ENCODE assay signal across 2 cellular contexts in the genomic region with DNA sequence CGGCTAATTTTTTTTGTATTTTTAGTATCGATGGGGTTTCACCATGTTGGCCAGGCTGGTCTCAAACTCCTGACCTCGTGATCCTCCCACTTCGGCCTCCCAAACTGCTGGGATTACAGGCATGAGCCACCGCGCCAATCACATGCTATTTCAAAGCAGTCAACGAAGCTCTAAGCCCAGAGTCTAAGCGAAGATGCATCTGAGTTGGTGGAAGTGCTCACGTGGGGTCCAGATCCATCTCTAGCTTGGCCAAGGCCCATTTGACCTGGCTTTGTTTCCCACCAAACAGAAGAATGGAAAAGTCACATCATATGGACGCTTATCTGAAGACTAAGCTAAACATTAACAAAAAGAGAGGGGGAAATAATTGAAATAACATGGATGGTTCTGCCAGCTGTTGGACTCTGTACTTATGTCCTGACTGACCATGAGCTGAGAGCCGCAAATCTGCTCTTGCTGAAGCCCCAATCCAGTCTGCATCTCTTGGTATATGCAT.
A peak's percentile ranks its signal among the peaks of the same experiment; 100 is the strongest.
TF ChIP-seq lines count a peak whose summit lies in the region.

No MANE protein-coding gene starts in this region.

TF ChIP-seq in IMR-90, 13 proteins besides CTCF, POLR2A, EP300 and RAD21:
- TF ChIP-seq USF2 (IDR thresholded peaks at IDR 0.05; ENCODE audit: low read depth, low read length) (no peak), RCOR1 (IDR thresholded peaks at IDR 0.05; ENCODE audit: insufficient replicate concordance, low read length) (no peak), CHD1 (IDR thresholded peaks at IDR 0.05; ENCODE audit: low read depth, low read length) (no peak), MXI1 (IDR thresholded peaks at IDR 0.05; ENCODE audit: borderline replicate concordance, low read depth, low read length) (no peak), RFX5 (IDR thresholded peaks at IDR 0.05; ENCODE audit: low read depth, low read length) (no peak), SMC3 (IDR thresholded peaks at IDR 0.05; ENCODE audit: low read depth, low read length) (no peak), NFE2L2 (IDR thresholded peaks at IDR 0.05; ENCODE audit: low read depth, low read length) (no peak), MAZ (IDR thresholded peaks at IDR 0.05; ENCODE audit: borderline replicate concordance, low read depth, low read length) (no peak), MAFK (IDR thresholded peaks at IDR 0.05; ENCODE audit: low read depth, low read length) (no peak), BHLHE40 (IDR thresholded peaks at IDR 0.05; ENCODE audit: low read depth, low read length) (no peak), CEBPB (IDR thresholded peaks at IDR 0.05; ENCODE audit: low read depth, low read length) (no peak), FOS (IDR thresholded peaks at IDR 0.05; ENCODE audit: low read depth, low read length) (no peak)
- TF ChIP-seq, protein P1, sequence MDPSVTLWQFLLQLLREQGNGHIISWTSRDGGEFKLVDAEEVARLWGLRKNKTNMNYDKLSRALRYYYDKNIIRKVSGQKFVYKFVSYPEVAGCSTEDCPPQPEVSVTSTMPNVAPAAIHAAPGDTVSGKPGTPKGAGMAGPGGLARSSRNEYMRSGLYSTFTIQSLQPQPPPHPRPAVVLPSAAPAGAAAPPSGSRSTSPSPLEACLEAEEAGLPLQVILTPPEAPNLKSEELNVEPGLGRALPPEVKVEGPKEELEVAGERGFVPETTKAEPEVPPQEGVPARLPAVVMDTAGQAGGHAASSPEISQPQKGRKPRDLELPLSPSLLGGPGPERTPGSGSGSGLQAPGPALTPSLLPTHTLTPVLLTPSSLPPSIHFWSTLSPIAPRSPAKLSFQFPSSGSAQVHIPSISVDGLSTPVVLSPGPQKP (IDR thresholded peaks at IDR 0.05; ENCODE audit: borderline replicate concordance, low read depth, low read length), result no peak
TF ChIP-seq in IMR-90: peak in this region for 0.

TF ChIP-seq in liver, 16 proteins besides CTCF, POLR2A, EP300 and RAD21 (continued from another document):
- TF ChIP-seq REST (IDR thresholded peaks at IDR 0.05), result peak; percentile 73
- TF ChIP-seq ZBTB33 (IDR thresholded peaks at IDR 0.05), result peak; percentile 69
- peak; percentile 93 for TF ChIP-seq SP1 (IDR thresholded peaks at IDR 0.05)
- TF ChIP-seq HNF4A (conservative IDR thresholded peaks at IDR 0.05), result peak; percentile 95
- TF ChIP-seq JUND (IDR thresholded peaks at IDR 0.05), result peak; percentile 98 to 99
- peak; percentile 71 to 74 for TF ChIP-seq RXRA (IDR thresholded peaks at IDR 0.05)
- peak; percentile 20 for TF ChIP-seq FOXA2 (IDR thresholded peaks at IDR 0.05)
- peak; percentile 22 for TF ChIP-seq NR2F2 (IDR thresholded peaks at IDR 0.05)
- TF ChIP-seq ATF3 (IDR thresholded peaks at IDR 0.05), result peak; percentile 90
- peak; percentile 80 for TF ChIP-seq TAF1 (conservative IDR thresholded peaks at IDR 0.05)
- TF ChIP-seq GABPA (IDR thresholded peaks at IDR 0.05 in 1 of 2, conservative IDR thresholded peaks at IDR 0.05 in 1 of 2), result no peak
- peak; percentile 87 for TF ChIP-seq HNF4G (IDR thresholded peaks at IDR 0.05)
